ENCODE assay signal across 17 cellular contexts in genomic region chr15:62952969-62953368, GRCh38.
"Had no signal": no experiment of that assay in that cellular context is flagged by ENCODE, and none has a peak within 500 bp of the region (broad histone marks: within the 10 kb centered on the region; RNA-seq: fewer than 3 reads in every experiment).

No MANE protein-coding gene starts in this region.

- H3K27me3 ChIP-seq: gastroesophageal sphincter, ovary, right lobe of liver, testis had no signal

- ATAC-seq: effector memory CD8-positive, alpha-beta T cell; gastroesophageal sphincter; left lobe of liver; naive thymus-derived CD8-positive, alpha-beta T cell; right lobe of liver; stimulated activated memory B cell treated with anti-CD40 and anti-IgM and Interleukin-4, amounts not matched to agents 10 μg/mL and 1 μg/mL and 100 μg/mL, for 72 hours had no signal

- H3K9me3 ChIP-seq: esophagus squamous epithelium, gastroesophageal sphincter, ovary, right lobe of liver, testis, transverse colon had no signal

- H3K27ac ChIP-seq: esophagus squamous epithelium, gastroesophageal sphincter, ovary, right lobe of liver, testis, transverse colon had no signal

- H3K4me3 ChIP-seq: esophagus squamous epithelium, gastroesophageal sphincter, ovary, right lobe of liver, transverse colon had no signal

- H3K27ac Mint-ChIP-seq: effector memory CD8-positive, alpha-beta T cell; naive thymus-derived CD8-positive, alpha-beta T cell; stimulated activated memory B cell treated with anti-CD40 and anti-IgM and Interleukin-4, amounts not matched to agents 10 μg/mL and 1 μg/mL and 100 μg/mL, for 72 hours; stimulated activated naive CD8-positive, alpha-beta T cell treated with anti-CD3 and anti-CD28 coated beads, Interleukin-15, Interleukin-2, amounts not matched to agents 100 ng/mL and 50 ng/mL, for 24 hours had no signal

- H3K4me1 ChIP-seq: testis, transverse colon had no signal

- H3K9me3 Mint-ChIP-seq: central memory CD8-positive, alpha-beta T cell; effector memory CD8-positive, alpha-beta T cell; stimulated activated memory B cell treated with anti-CD40 and anti-IgM and Interleukin-4, amounts not matched to agents 10 μg/mL and 1 μg/mL and 100 μg/mL, for 72 hours; stimulated activated naive CD8-positive, alpha-beta T cell treated with anti-CD3 and anti-CD28 coated beads, Interleukin-15, Interleukin-2, amounts not matched to agents 100 ng/mL and 50 ng/mL, for 24 hours had no signal

- H3K4me1 Mint-ChIP-seq: central memory CD8-positive, alpha-beta T cell; naive thymus-derived CD8-positive, alpha-beta T cell had no signal

- H3K4me3 Mint-ChIP-seq: central memory CD8-positive, alpha-beta T cell; effector memory CD8-positive, alpha-beta T cell; naive thymus-derived CD8-positive, alpha-beta T cell; stimulated activated memory B cell treated with anti-CD40 and anti-IgM and Interleukin-4, amounts not matched to agents 10 μg/mL and 1 μg/mL and 100 μg/mL, for 72 hours; stimulated activated naive CD8-positive, alpha-beta T cell treated with anti-CD3 and anti-CD28 coated beads, Interleukin-15, Interleukin-2, amounts not matched to agents 100 ng/mL and 50 ng/mL, for 24 hours had no signal

- H3K36me3 Mint-ChIP-seq: naive thymus-derived CD8-positive, alpha-beta T cell; stimulated activated memory B cell treated with anti-CD40 and anti-IgM and Interleukin-4, amounts not matched to agents 10 μg/mL and 1 μg/mL and 100 μg/mL, for 72 hours had no signal

- DNase-seq: effector memory CD8-positive, alpha-beta T cell; esophagus squamous epithelium; foreskin fibroblast; glutamatergic neuron; kidney; mammary epithelial cell; naive thymus-derived CD8-positive, alpha-beta T cell; ovary; right lobe of liver; stimulated activated CD4-positive, alpha-beta T cell treated with anti-CD3 and anti-CD28 coated beads, Interleukin-4, amount 100 ng/mL, for 1 hour; testis; transverse colon had no signal

- H3K36me3 ChIP-seq: esophagus squamous epithelium, gastroesophageal sphincter, ovary, right lobe of liver, transverse colon had no signal
